1 cellular context compared by ENCODE assay signal in genomic region chr6:34810936-34811632, GRCh38.
TF ChIP-seq lines count a peak whose summit lies in the region.

No MANE protein-coding gene starts in this region.

TF ChIP-seq in HepG2, 621 proteins besides CTCF, POLR2A, EP300 and RAD21 (continued from another document):
- TF ChIP-seq ZBTB40 (IDR thresholded peaks at IDR 0.05) (no peak), ZBTB40 (CRISPR knock-in tag; IDR thresholded peaks at IDR 0.05) (no peak), BHLHE40 (IDR thresholded peaks at IDR 0.05; ENCODE audit: low read length) (peak; percentile 91), TBX3 (IDR thresholded peaks at IDR 0.05; ENCODE audit: borderline replicate concordance) (peak; percentile 44; the same call in 1 of the 2 replicates), ZKSCAN8 (CRISPR knock-in tag; IDR thresholded peaks at IDR 0.05; ENCODE audit: borderline replicate concordance) (no peak), AHDC1 (CRISPR knock-in tag; IDR thresholded peaks at IDR 0.05; ENCODE audit: borderline replicate concordance) (no peak), ZNF670 (CRISPR knock-in tag; IDR thresholded peaks at IDR 0.05; ENCODE audit: borderline replicate concordance) (no peak), ZNF138 (CRISPR knock-in tag; IDR thresholded peaks at IDR 0.05; ENCODE audit: low read depth) (no peak), ZNF770 (CRISPR knock-in tag; IDR thresholded peaks at IDR 0.05) (peak; percentile 47; the same call in 1 of the 2 replicates), NPAS2 (CRISPR knock-in tag; IDR thresholded peaks at IDR 0.05; ENCODE audit: borderline replicate concordance) (no peak), ZBTB46 (CRISPR knock-in tag; IDR thresholded peaks at IDR 0.05; ENCODE audit: borderline replicate concordance) (no peak), THAP8 (CRISPR knock-in tag; IDR thresholded peaks at IDR 0.05; ENCODE audit: borderline replicate concordance) (no peak), MED8 (CRISPR knock-in tag; IDR thresholded peaks at IDR 0.05; ENCODE audit: insufficient replicate concordance) (no peak), SIX1 (CRISPR knock-in tag; IDR thresholded peaks at IDR 0.05; ENCODE audit: borderline replicate concordance) (no peak), PHF8 (CRISPR knock-in tag; IDR thresholded peaks at IDR 0.05) (no peak), CREB1 (IDR thresholded peaks at IDR 0.05) (0 out of 2 replicates have a peak, but pooled peaks have one; percentile 12), CREB1 (CRISPR knock-in tag; IDR thresholded peaks at IDR 0.05) (no peak), NFYB (CRISPR knock-in tag; IDR thresholded peaks at IDR 0.05) (no peak), ZNF160 (CRISPR knock-in tag; IDR thresholded peaks at IDR 0.05) (no peak), FOSL2 (CRISPR knock-in tag; IDR thresholded peaks at IDR 0.05) (peak; percentile 87), ATF4 (CRISPR knock-in tag; IDR thresholded peaks at IDR 0.05) (no peak), ZFP62 (CRISPR knock-in tag; IDR thresholded peaks at IDR 0.05) (no peak), SOX5 (CRISPR knock-in tag; IDR thresholded peaks at IDR 0.05; ENCODE audit: borderline replicate concordance) (peak; percentile 51; the same call in 1 of the 2 replicates), MXD1 (CRISPR knock-in tag; IDR thresholded peaks at IDR 0.05) (no peak), FOXA1 (IDR thresholded peaks at IDR 0.05) (no peak), FOXA1 (CRISPR knock-in tag; IDR thresholded peaks at IDR 0.05) (no peak), TCF12 (IDR thresholded peaks at IDR 0.05) (no peak), TCF12 (CRISPR knock-in tag; IDR thresholded peaks at IDR 0.05) (no peak), ZBTB21 (CRISPR knock-in tag; IDR thresholded peaks at IDR 0.05) (no peak), ZNF3 (CRISPR knock-in tag; IDR thresholded peaks at IDR 0.05) (no peak), MAX (IDR thresholded peaks at IDR 0.05) (0 out of 2 replicates have a peak, but pooled peaks have one; percentile 21), ZNF724P (CRISPR knock-in tag; IDR thresholded peaks at IDR 0.05; ENCODE audit: borderline replicate concordance) (no peak)
